ENCODE assay signal across 9 cellular contexts in genomic region chrX:65750674-65751469, GRCh38.
DNase-seq lines count a peak whose midpoint lies in the region; ATAC-seq and TF ChIP-seq lines count a peak whose summit lies in the region.
"Had no signal": no experiment of that assay in that cellular context is flagged by ENCODE, and none has a peak within 500 bp of the region (broad histone marks: within the 10 kb centered on the region; RNA-seq: fewer than 3 reads in every experiment).

No MANE protein-coding gene starts in this region.

- peak overlapping the region; percentile 80 for H3K27ac Mint-ChIP-seq in activated CD8-positive, alpha-beta T cell treated with anti-CD3 and anti-CD28 coated beads, Interleukin-2, amount 10 ng/mL, durations not matched to agents 7 days and 5 days

- H3F3A ChIP-seq in SK-N-SH (replicated peaks; ENCODE audit: insufficient read depth): peaks cover 7% of the 10 kb centered on the region

- in situ Hi-C loops in G401 (cut with HindIII; ENCODE audit: low sequenced_read_pairs): no loop called here

- CTCF ChIA-PET in activated CD8-positive, alpha-beta T cell treated with anti-CD3 and anti-CD28 coated beads, Interleukin-2, amount 10 ng/mL, durations not matched to agents 7 days and 5 days (lab: Charles Lee): interaction anchor here (1.0 to 1.3 kb wide), 2 partner anchors 28 to 79 kb away, joined by 3 to 4 read pairs; no protein-coding TSS in a partner anchor
- CTCF ChIA-PET in SK-N-SH (lab: Yijun Ruan, JAX): no interaction called here

- H3K36me3 Mint-ChIP-seq in activated CD8-positive, alpha-beta T cell treated with anti-CD3 and anti-CD28 coated beads, Interleukin-2, amount 10 ng/mL, durations not matched to agents 7 days and 5 days (ENCODE audit: low read depth): peaks cover 29% of the 10 kb centered on the region

- no peaks in the 10 kb centered on the region for H3K27me3 Mint-ChIP-seq in activated CD8-positive, alpha-beta T cell treated with anti-CD3 and anti-CD28 coated beads, Interleukin-2, amount 10 ng/mL, durations not matched to agents 7 days and 5 days (ENCODE audit: low read depth)

- ATAC-seq in GM19455 (IDR thresholded peaks at IDR 0.05; ENCODE audit: unreplicated experiment): peak; percentile 76
- ATAC-seq in HG03442 (IDR thresholded peaks at IDR 0.05; ENCODE audit: unreplicated experiment): peak; percentile 87
- ATAC-seq in activated CD8-positive, alpha-beta T cell treated with anti-CD3 and anti-CD28 coated beads, Interleukin-2, amount 10 ng/mL, durations not matched to agents 7 days and 5 days: peak; percentile 90
- no peak for ATAC-seq in SK-N-SH treated with all-trans-retinoic acid at 6 μM for 48 hours

- no peak for TF ChIP-seq CTCF in SK-N-SH (IDR thresholded peaks at IDR 0.05)

- H3K9ac ChIP-seq in BLaER1 treated with 17β-estradiol and CSF1 and Interleukin-3, amounts not matched to agents 10 nM and 100 nM: peak overlapping the region in 7 of 11 experiments; percentile 35 to 70 (median 61); a peak in 11 of 22 replicates
- H3K9ac ChIP-seq in SK-N-SH: no peak overlapping the region

- POLR2A ChIA-PET in activated CD8-positive, alpha-beta T cell treated with anti-CD3 and anti-CD28 coated beads, Interleukin-2, amount 10 ng/mL, durations not matched to agents 7 days and 5 days (lab: Charles Lee): interaction anchor here (1.2 kb wide), 1 partner anchor 200 kb away, joined by 3 read pairs; no protein-coding TSS in a partner anchor
- POLR2A ChIA-PET in SK-N-SH (lab: Yijun Ruan, JAX): no interaction called here

- peak overlapping the region in 10 of 11 experiments; percentile 18 to 66 (median 54); a peak in 20 of 22 replicates for H3K4me2 ChIP-seq in BLaER1 treated with 17β-estradiol and CSF1 and Interleukin-3, amounts not matched to agents 10 nM and 100 nM
- no peak overlapping the region for H3K4me2 ChIP-seq in SK-N-SH

- peaks cover 53 to 93% (median 89%) of the 10 kb centered on the region in 11 experiments; a peak in 21 of 22 replicates for H3K27me3 ChIP-seq in BLaER1 treated with 17β-estradiol and CSF1 and Interleukin-3, amounts not matched to agents 10 nM and 100 nM
- no peaks in the 10 kb centered on the region for H3K27me3 ChIP-seq in SK-N-SH (ENCODE audit: insufficient read depth)
- H3K27me3 ChIP-seq: right lobe of liver had no signal

- peak overlapping the region in 1 of 10 experiments; percentile 7; a peak in 2 of 20 replicates for H3K4me3 ChIP-seq in BLaER1 treated with 17β-estradiol and CSF1 and Interleukin-3, amounts not matched to agents 10 nM and 100 nM
- H3K4me3 ChIP-seq in SK-N-SH (ENCODE audit: low read depth in 2 of 2, low read length in 1 of 2): no peak overlapping the region
- H3K4me3 ChIP-seq: right lobe of liver had no signal

- H2AFZ ChIP-seq in SK-N-SH (ENCODE audit: low read depth): no peak overlapping the region

- 25% methylated on average over 6 of the region's 6 CpGs for WGBS in SK-N-SH (ENCODE audit: low lambda C conversion rate)

- no peak for TF ChIP-seq EP300 in SK-N-SH (IDR thresholded peaks at IDR 0.05; ENCODE audit: borderline replicate concordance in 1 of 2, low read depth in 1 of 2, low read length in 1 of 2)

- H3K4me1 ChIP-seq in BLaER1 treated with 17β-estradiol and CSF1 and Interleukin-3, amounts not matched to agents 10 nM and 100 nM: peaks cover 16 to 28% (median 25%) of the 10 kb centered on the region in 10 experiments; a peak in 19 of 20 replicates
- no peaks in the 10 kb centered on the region for H3K4me1 ChIP-seq in SK-N-SH (ENCODE audit: control insufficient read depth in 1 of 2, insufficient read depth in 2 of 2, low read depth in 1 of 2, low read length in 1 of 2)
- H3K4me1 ChIP-seq: right lobe of liver had no signal

- H3K9me3 ChIP-seq in BLaER1 treated with 17β-estradiol and CSF1 and Interleukin-3, amounts not matched to agents 10 nM and 100 nM (replicated peaks in 1 of 11): peaks cover 10 to 25% (median 19%) of the 10 kb centered on the region in 11 experiments; a peak in 19 of 22 replicates
- H3K9me3 ChIP-seq in SK-N-SH: no peaks in the 10 kb centered on the region
- H3K9me3 ChIP-seq: right lobe of liver had no signal

- no peak for TF ChIP-seq RAD21 in SK-N-SH (IDR thresholded peaks at IDR 0.05; ENCODE audit: low read length)

- no peaks in the 10 kb centered on the region for H3K9me3 Mint-ChIP-seq in activated CD8-positive, alpha-beta T cell treated with anti-CD3 and anti-CD28 coated beads, Interleukin-2, amount 10 ng/mL, durations not matched to agents 7 days and 5 days (ENCODE audit: insufficient read depth)

- H3K9me2 ChIP-seq in SK-N-SH: no peaks in the 10 kb centered on the region

- H3K79me2 ChIP-seq in SK-N-SH (ENCODE audit: insufficient read depth): no peaks in the 10 kb centered on the region

- H3K36me3 ChIP-seq in BLaER1 treated with 17β-estradiol and CSF1 and Interleukin-3, amounts not matched to agents 10 nM and 100 nM: no peaks in the 10 kb centered on the region
- no peaks in the 10 kb centered on the region for H3K36me3 ChIP-seq in SK-N-SH (replicated peaks in 1 of 2; ENCODE audit: control insufficient read depth in 1 of 2, insufficient read depth in 2 of 2, low read length in 1 of 2)
- H3K36me3 ChIP-seq: right lobe of liver had no signal

- H4K20me1 ChIP-seq in BLaER1 treated with 17β-estradiol and CSF1 and Interleukin-3, amounts not matched to agents 10 nM and 100 nM: no peaks in the 10 kb centered on the region; a peak in 1 of 22 replicates
- H4K20me1 ChIP-seq in SK-N-SH (ENCODE audit: insufficient read depth): no peaks in the 10 kb centered on the region

- DNase-seq in activated CD8-positive, alpha-beta T cell treated with anti-CD3 and anti-CD28 coated beads, Interleukin-2, amount 10 ng/mL, durations not matched to agents 7 days and 5 days: peak; percentile 67
- DNase-seq in G401 (ENCODE audit: low spot score) (no peak), SK-N-SH (no peak), SHP77 treated with DMSO at 0.1 percent for 48 hours (lab: John Stamatoyannopoulos, UW) (no peak)
- DNase-seq: right lobe of liver had no signal

- H3K4me3 Mint-ChIP-seq in activated CD8-positive, alpha-beta T cell treated with anti-CD3 and anti-CD28 coated beads, Interleukin-2, amount 10 ng/mL, durations not matched to agents 7 days and 5 days: peak overlapping the region; percentile 34

- peaks cover 66% of the 10 kb centered on the region for H3K4me1 Mint-ChIP-seq in activated CD8-positive, alpha-beta T cell treated with anti-CD3 and anti-CD28 coated beads, Interleukin-2, amount 10 ng/mL, durations not matched to agents 7 days and 5 days (ENCODE audit: low read depth)

- H3K27ac ChIP-seq in BLaER1 treated with 17β-estradiol and CSF1 and Interleukin-3, amounts not matched to agents 10 nM and 100 nM: peak overlapping the region in 8 of 11 experiments; percentile 56 to 87 (median 75); a peak in 16 of 22 replicates
- no peak overlapping the region for H3K27ac ChIP-seq in SK-N-SH (ENCODE audit: low read depth in 2 of 2, low read length in 1 of 2)
- H3K27ac ChIP-seq: right lobe of liver had no signal

TF ChIP-seq in SK-N-SH treated with all-trans-retinoic acid at 6 μM for 48 hours, 23 proteins besides CTCF, POLR2A, EP300 and RAD21 (continues in another document):
- TF ChIP-seq TOX (CRISPR knock-in tag; IDR thresholded peaks at IDR 0.05; ENCODE audit: borderline replicate concordance): no peak
- no peak for TF ChIP-seq POU6F1 (CRISPR knock-in tag; IDR thresholded peaks at IDR 0.05; ENCODE audit: borderline replicate concordance, low read depth)
- no peak for TF ChIP-seq ZNF70 (CRISPR knock-in tag; IDR thresholded peaks at IDR 0.05)
- TF ChIP-seq ZNF565 (CRISPR knock-in tag; conservative IDR thresholded peaks at IDR 0.05; ENCODE audit: low read depth): no peak
- no peak for TF ChIP-seq RARB (CRISPR knock-in tag; IDR thresholded peaks at IDR 0.05)

TF ChIP-seq in SK-N-SH, 30 proteins besides CTCF, POLR2A, EP300 and RAD21:
- TF ChIP-seq TCF12 (IDR thresholded peaks at IDR 0.05): no peak
- TF ChIP-seq RCOR1 (IDR thresholded peaks at IDR 0.05; ENCODE audit: low read length): no peak
- TF ChIP-seq REST (IDR thresholded peaks at IDR 0.05; ENCODE audit: low read depth, low read length): no peak
- no peak for TF ChIP-seq GABPA (IDR thresholded peaks at IDR 0.05; ENCODE audit: low read depth)
- TF ChIP-seq MXI1 (IDR thresholded peaks at IDR 0.05; ENCODE audit: low read depth, low read length): no peak
- no peak for TF ChIP-seq FOSL2 (IDR thresholded peaks at IDR 0.05; ENCODE audit: borderline replicate concordance, low read depth)
- no peak for TF ChIP-seq RXRA (IDR thresholded peaks at IDR 0.05; ENCODE audit: borderline replicate concordance, low read depth)
- TF ChIP-seq YY1 (IDR thresholded peaks at IDR 0.05; ENCODE audit: low read depth): no peak
- TF ChIP-seq GATA2 (CRISPR knock-in tag; IDR thresholded peaks at IDR 0.05): no peak
- TF ChIP-seq NRF1 (IDR thresholded peaks at IDR 0.05; ENCODE audit: low read depth, low read length): no peak
TF ChIP-seq in SK-N-SH: peak in this region for 0.

Comparison
In these comparisons a context has a peak if more than half of its experiments do, and no peak if none do; other contexts are left out.
1. H3K27ac ChIP-seq: peak in BLaER1 treated with 17β-estradiol and CSF1 and Interleukin-3, amounts not matched to agents 10 nM and 100 nM (8 of 11); none in SK-N-SH (0 of 2).